19 cellular contexts compared by ENCODE assay signal in genomic region chr7:44294325-44295069, GRCh38. TPM values are rescaled to one million over a fixed set of nuclear protein-coding genes. Genes with fewer than 3 reads are reported as not detected.
DNase-seq lines count a peak whose midpoint lies in the region; ATAC-seq and TF ChIP-seq lines count a peak whose summit lies in the region.
"Had no signal": no experiment of that assay in that cellular context is flagged by ENCODE, and none has a peak within 500 bp of the region (broad histone marks: within the 10 kb centered on the region; RNA-seq: fewer than 3 reads in every experiment).

No MANE protein-coding gene starts in this region.

- H3F3A ChIP-seq in SK-N-SH (replicated peaks; ENCODE audit: insufficient read depth), result no peaks in the 10 kb centered on the region

- H3K9me2 ChIP-seq in SK-N-SH, result no peaks in the 10 kb centered on the region

- H3K27ac ChIP-seq in SK-N-SH (ENCODE audit: low read depth in 2 of 2, low read length in 1 of 2), result no peak overlapping the region
- no peak overlapping the region for H3K27ac ChIP-seq in esophagus muscularis mucosa (replicated peaks in 1 of 4)
- H3K27ac ChIP-seq: 22Rv1, BLaER1, esophagus squamous epithelium, tibial nerve, VCaP had no signal

- peaks cover 49% of the 10 kb centered on the region for H3K27me3 ChIP-seq in SK-N-SH (ENCODE audit: insufficient read depth)
- H3K27me3 ChIP-seq in esophagus muscularis mucosa, result peaks cover 0 to 22% (median 0%) of the 10 kb centered on the region in 4 donors
- H3K27me3 ChIP-seq: BLaER1 had no signal

- TF ChIP-seq POLR2A in esophagus muscularis mucosa (IDR thresholded peaks at IDR 0.05; ENCODE audit: low read depth), result no peak

- no peak for TF ChIP-seq RAD21 in SK-N-SH (IDR thresholded peaks at IDR 0.05; ENCODE audit: low read length)

- H4K20me1 ChIP-seq in SK-N-SH (ENCODE audit: insufficient read depth), result no peaks in the 10 kb centered on the region
- H4K20me1 ChIP-seq: BLaER1 had no signal

- H3K36me3 ChIP-seq in SK-N-SH (replicated peaks in 1 of 2; ENCODE audit: control insufficient read depth in 1 of 2, insufficient read depth in 2 of 2, low read length in 1 of 2) (no peaks in the 10 kb centered on the region), esophagus muscularis mucosa (no peaks in the 10 kb centered on the region)
- H3K36me3 ChIP-seq: BLaER1, esophagus squamous epithelium, tibial nerve had no signal

- POLR2A ChIA-PET in SK-N-SH (lab: Yijun Ruan, JAX), result no interaction called here

- H3K4me1 ChIP-seq in SK-N-SH (ENCODE audit: control insufficient read depth in 1 of 2, insufficient read depth in 2 of 2, low read depth in 1 of 2, low read length in 1 of 2) (peaks cover 0 to 30% of the 10 kb centered on the region in 2 experiments; a peak in 2 of 4 replicates), esophagus muscularis mucosa (peaks cover 0 to 40% (median 0%) of the 10 kb centered on the region in 4 donors)
- H3K4me1 ChIP-seq: tibial nerve had no signal

- no peak overlapping the region for H3K4me2 ChIP-seq in SK-N-SH
- H3K4me2 ChIP-seq: BLaER1 had no signal

- no peak overlapping the region for H2AFZ ChIP-seq in SK-N-SH (ENCODE audit: low read depth)

- H3K9ac ChIP-seq in SK-N-SH, result no peak overlapping the region
- H3K9ac ChIP-seq: BLaER1 had no signal

- no peak for TF ChIP-seq EP300 in SK-N-SH (IDR thresholded peaks at IDR 0.05; ENCODE audit: borderline replicate concordance in 1 of 2, low read depth in 1 of 2, low read length in 1 of 2)
- no peak for TF ChIP-seq EP300 in esophagus muscularis mucosa (IDR thresholded peaks at IDR 0.05)

- intact Hi-C loops in esophagus muscularis mucosa (cut with DNase I), result no loop called here
- intact Hi-C loops in posterior vena cava (cut with DNase I), result no loop called here

- H3K4me3 ChIP-seq in SK-N-SH (ENCODE audit: low read depth in 2 of 2, low read length in 1 of 2), result no peak overlapping the region
- H3K4me3 ChIP-seq in esophagus muscularis mucosa, result no peak overlapping the region
- H3K4me3 ChIP-seq: BLaER1, esophagus squamous epithelium, tibial nerve had no signal

- TF ChIP-seq CTCF in SK-N-SH (IDR thresholded peaks at IDR 0.05) (no peak), esophagus muscularis mucosa (IDR thresholded peaks at IDR 0.05) (no peak)

- ATAC-seq in SK-N-SH treated with all-trans-retinoic acid at 6 μM for 48 hours (no peak), HG02798 (IDR thresholded peaks at IDR 0.05; ENCODE audit: poor library complexity, unreplicated experiment) (no peak)

- H3K9me3 ChIP-seq in SK-N-SH (no peaks in the 10 kb centered on the region), esophagus muscularis mucosa (no peaks in the 10 kb centered on the region)
- H3K9me3 ChIP-seq: BLaER1, esophagus squamous epithelium, tibial nerve had no signal

- H3K79me2 ChIP-seq in SK-N-SH (ENCODE audit: insufficient read depth), result no peaks in the 10 kb centered on the region

- CTCF ChIA-PET in SK-N-SH (lab: Yijun Ruan, JAX), result interaction anchor here (1.0 to 2.1 kb wide), 3 partner anchors 10 to 53 kb away, joined by 3 to 7 read pairs (median 5); no protein-coding TSS in a partner anchor

- peak; percentile 33 for DNase-seq in SK-N-SH
- DNase-seq in GM03348 (ENCODE audit: low spot score), result peak; percentile 3
- DNase-seq in esophagus muscularis mucosa (ENCODE audit: extremely low spot score), result peak; percentile 53
- DNase-seq in posterior vena cava (ENCODE audit: low spot score), result peak; percentile 55
- DNase-seq in T-helper 1 cell, result no peak
- no peak for DNase-seq in NCI-H2227 treated with DMSO at 0.1 percent for 48 hours (lab: John Stamatoyannopoulos, UW)
- DNase-seq: amniotic stem cell; effector CD4-positive, alpha-beta T cell; esophagus squamous epithelium; GOT3; NCI-H1105; NCI-H524 treated with DMSO at 0.1 percent for 48 hours; stimulated activated naive CD4-positive, alpha-beta T cell had no signal

- WGBS in SK-N-SH (ENCODE audit: low lambda C conversion rate), result 33% methylated on average over 2 of the region's 2 CpGs
- 83% methylated on average over 2 of the region's 2 CpGs for WGBS in esophagus muscularis mucosa

TF ChIP-seq in SK-N-SH, 30 proteins besides CTCF, POLR2A, EP300 and RAD21 (continues in another document):
- TF ChIP-seq YY1 (IDR thresholded peaks at IDR 0.05; ENCODE audit: low read depth) (no peak), NRF1 (IDR thresholded peaks at IDR 0.05; ENCODE audit: low read depth, low read length) (no peak), MEF2A (IDR thresholded peaks at IDR 0.05; ENCODE audit: borderline replicate concordance, low read depth) (no peak), TEAD4 (IDR thresholded peaks at IDR 0.05; ENCODE audit: borderline replicate concordance, insufficient read depth) (no peak), NFIC (IDR thresholded peaks at IDR 0.05; ENCODE audit: borderline replicate concordance) (no peak), PBX3 (IDR thresholded peaks at IDR 0.05) (no peak), POLR2AphosphoS5 (IDR thresholded peaks at IDR 0.05; ENCODE audit: low read depth, low read length) (no peak), ELF1 (IDR thresholded peaks at IDR 0.05) (no peak), TCF12 (IDR thresholded peaks at IDR 0.05) (no peak), FOSL2 (IDR thresholded peaks at IDR 0.05; ENCODE audit: borderline replicate concordance, low read depth) (no peak), MXI1 (IDR thresholded peaks at IDR 0.05; ENCODE audit: low read depth, low read length) (no peak), JUND (IDR thresholded peaks at IDR 0.05) (no peak), MAX (IDR thresholded peaks at IDR 0.05; ENCODE audit: low read depth) (no peak)
- TF ChIP-seq, protein P1, sequence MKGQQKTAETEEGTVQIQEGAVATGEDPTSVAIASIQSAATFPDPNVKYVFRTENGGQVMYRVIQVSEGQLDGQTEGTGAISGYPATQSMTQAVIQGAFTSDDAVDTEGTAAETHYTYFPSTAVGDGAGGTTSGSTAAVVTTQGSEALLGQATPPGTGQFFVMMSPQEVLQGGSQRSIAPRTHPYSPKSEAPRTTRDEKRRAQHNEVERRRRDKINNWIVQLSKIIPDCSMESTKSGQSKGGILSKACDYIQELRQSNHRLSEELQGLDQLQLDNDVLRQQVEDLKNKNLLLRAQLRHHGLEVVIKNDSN (IDR thresholded peaks at IDR 0.05; ENCODE audit: borderline replicate concordance, low read depth), result no peak

TF ChIP-seq in SK-N-SH treated with all-trans-retinoic acid at 6 μM for 48 hours, 23 proteins besides CTCF, POLR2A, EP300 and RAD21:
- TF ChIP-seq GLIS3 (CRISPR knock-in tag; IDR thresholded peaks at IDR 0.05) (no peak), SNAI2 (CRISPR knock-in tag; IDR thresholded peaks at IDR 0.05) (no peak), CSDC2 (CRISPR knock-in tag; IDR thresholded peaks at IDR 0.05) (no peak), TOX (CRISPR knock-in tag; IDR thresholded peaks at IDR 0.05; ENCODE audit: borderline replicate concordance) (no peak), TCF4 (CRISPR knock-in tag; IDR thresholded peaks at IDR 0.05; ENCODE audit: borderline replicate concordance) (no peak), ISL1 (CRISPR knock-in tag; IDR thresholded peaks at IDR 0.05) (no peak), ZNF70 (CRISPR knock-in tag; IDR thresholded peaks at IDR 0.05) (no peak), ZC3H10 (CRISPR knock-in tag; IDR thresholded peaks at IDR 0.05) (no peak), OSR1 (CRISPR knock-in tag; IDR thresholded peaks at IDR 0.05) (no peak)

RNA-seq across cellular contexts. Expression of gene CAMK2B, which starts 30.9 kb away (rescaled TPM):
- 0.10 and 0.20 TPM in 2 replicates for polyA plus RNA-seq in SK-N-SH (2012; rRNA removed)
- 0.13 and 0.17 TPM in 2 replicates for polyA plus RNA-seq in SK-N-SH (2012; cell fraction: cytosol; rRNA removed)
- 0.15 and 0.19 TPM in 2 replicates for polyA plus RNA-seq in SK-N-SH (2012; cell fraction: nucleus; rRNA removed)
- 1 to 10 TPM in 3 of 4 donors, under 1 TPM in 1; 0.50 to 2.0 (median 1.2) TPM for total RNA-seq in esophagus muscularis mucosa
- total RNA-seq in posterior vena cava, result 1 to 10 TPM; 1.2 to 3.5 TPM

Comparison
In these comparisons a context has a peak if more than half of its experiments do, and no peak if none do; other contexts are left out.
1. DNase-seq: peak in SK-N-SH (single experiment), GM03348 (single experiment), esophagus muscularis mucosa (single experiment) and posterior vena cava (single experiment); none in T-helper 1 cell (0 of 5) and NCI-H2227 treated with DMSO at 0.1 percent for 48 hours (single experiment).